Comparison of ENCODE assay signal across 8 cellular contexts in genomic region chr19:11505032-11505503, GRCh38. TPM values are rescaled to one million over a fixed set of nuclear protein-coding genes. Genes with fewer than 3 reads are reported as not detected.
DNase-seq lines count a peak whose midpoint lies in the region; ATAC-seq and TF ChIP-seq lines count a peak whose summit lies in the region.

No MANE protein-coding gene starts in this region.

- peak; percentile 98 for DNase-seq in GM12865 (ENCODE audit: low read depth)
- DNase-seq in NCI-H1417 (lab: John Stamatoyannopoulos, UW), result peak; percentile 88 to 97 (median 97)
- DNase-seq in SW 1271 (lab: John Stamatoyannopoulos, UW), result peak; percentile 85 to 92
- DNase-seq in adipocyte (ENCODE audit: low read depth), result peak; percentile 98
- peak; percentile 97 to 99 (median 99) for DNase-seq in heart left ventricle
- DNase-seq in pons (ENCODE audit: low spot score), result peak; percentile 94
- peak; percentile 95 for DNase-seq in type B pancreatic cell (ENCODE audit: extremely low spot score, unreplicated experiment)

- peaks cover 8% of the 10 kb centered on the region for H3K4me1 ChIP-seq in adipocyte (ENCODE audit: control insufficient read depth, insufficient read depth, low read length)
- H3K4me1 ChIP-seq in heart left ventricle, result peaks cover 0 to 19% (median 6%) of the 10 kb centered on the region in 12 donors

- peaks cover 8% of the 10 kb centered on the region for H3K4me1 Mint-ChIP-seq in type B pancreatic cell (ENCODE audit: unreplicated experiment)

- peak overlapping the region; percentile 91 for H3K27ac Mint-ChIP-seq in type B pancreatic cell

- H3K9me3 Mint-ChIP-seq in type B pancreatic cell, result no peaks in the 10 kb centered on the region

- TF ChIP-seq CTCF in GM12865 (IDR thresholded peaks at IDR 0.05; ENCODE audit: insufficient read depth, low read depth, low read length, missing control alignments) (no peak), heart left ventricle (IDR thresholded peaks at IDR 0.05) (no peak), type B pancreatic cell (conservative IDR thresholded peaks at IDR 0.05) (no peak)

- no peaks in the 10 kb centered on the region for H3K36me3 ChIP-seq in adipocyte (ENCODE audit: control insufficient read depth, insufficient read depth, low read length, severe bottlenecking)
- peaks cover 0 to 8% (median 6%) of the 10 kb centered on the region in 9 donors for H3K36me3 ChIP-seq in heart left ventricle

- WGBS in heart left ventricle, 4 donors, result 1 to 5% (median 2%) methylated on average over 6 to 33 of the region's 33 CpGs

- ATAC-seq in HG02798 (IDR thresholded peaks at IDR 0.05; ENCODE audit: poor library complexity, unreplicated experiment), result peak; percentile 89
- peak; percentile 93 to 97 (median 96) for ATAC-seq in heart left ventricle

- no peaks in the 10 kb centered on the region for H3K27me3 ChIP-seq in adipocyte (replicated peaks; ENCODE audit: control insufficient read depth, insufficient read depth, low read length)
- H3K27me3 ChIP-seq in heart left ventricle, result no peaks in the 10 kb centered on the region

- intact Hi-C loops in heart left ventricle (cut with DNase I), result loop anchor here in 1 of 10 donors (2.0 to 10.0 kb wide), 2 partner anchors 54 to 90 kb away; partner anchors contain the start of genes ELOF1 and ZNF627

- H3K27ac ChIP-seq in heart left ventricle, result peak overlapping the region; percentile 90 to 99 (median 96)

- H3K9me3 ChIP-seq in adipocyte (ENCODE audit: control insufficient read depth, low read length) (no peaks in the 10 kb centered on the region), heart left ventricle (no peaks in the 10 kb centered on the region)

- no peaks in the 10 kb centered on the region for H3K27me3 Mint-ChIP-seq in type B pancreatic cell

- H3K4me3 ChIP-seq in GM12865 (ENCODE audit: low read depth, low read length) (peak overlapping the region; percentile 77), adipocyte (ENCODE audit: low read length) (peak overlapping the region; percentile 85), heart left ventricle (peak overlapping the region; percentile 74 to 100 (median 93))

- peak overlapping the region; percentile 86 for H3K9ac ChIP-seq in adipocyte (ENCODE audit: low read length)

- TF ChIP-seq POLR2A in heart left ventricle (IDR thresholded peaks at IDR 0.05), result no peak

- no peaks in the 10 kb centered on the region for H3K36me3 Mint-ChIP-seq in type B pancreatic cell

- peak overlapping the region; percentile 92 for H3K4me3 Mint-ChIP-seq in type B pancreatic cell

RNA-seq across cellular contexts. Expression of gene ZNF653, which starts 0.6 kb away (rescaled TPM):
- total RNA-seq in heart left ventricle (1 to 10 TPM; 2.4 to 5.5 (median 3.8) TPM), type B pancreatic cell (ENCODE audit: low replicate concordance) (11.5 and 13.4 TPM in 2 replicates)
- polyA plus RNA-seq in heart left ventricle, result 1 to 10 TPM; 4.0 to 8.9 TPM

RNA-seq across cellular contexts. Expression of gene ECSIT, which starts 23.9 kb away (rescaled TPM):
- total RNA-seq in heart left ventricle (100 to 1,000 TPM in 8 of 9 donors, 10 to 100 TPM in 1; 69.7 to 207 (median 131) TPM), type B pancreatic cell (ENCODE audit: low replicate concordance) (40.8 and 42.1 TPM in 2 replicates)
- 100 to 1,000 TPM; 157 to 242 TPM for polyA plus RNA-seq in heart left ventricle

RNA-seq across cellular contexts. Expression of gene ELAVL3, which starts 24.2 kb away (rescaled TPM):
- total RNA-seq in heart left ventricle, result under 1 TPM in 8 of 9 donors, not detected in 1; 0.08 to 0.75 (median 0.27) TPM
- under 1 TPM; 0.03 to 0.11 TPM for polyA plus RNA-seq in heart left ventricle
- total RNA-seq in type B pancreatic cell (ENCODE audit: low replicate concordance), result 1.7 and 3.3 TPM in 2 replicates

RNA-seq across cellular contexts. Expression of gene CNN1, which starts 33.6 kb away (rescaled TPM):
- 100 to 1,000 TPM in 6 of 9 donors, 10 to 100 TPM in 3; 68.6 to 979 (median 145) TPM for total RNA-seq in heart left ventricle
- 100 to 1,000 TPM; 306 to 426 TPM for polyA plus RNA-seq in heart left ventricle
- 2.3 and 7.9 TPM in 2 replicates for total RNA-seq in type B pancreatic cell (ENCODE audit: low replicate concordance)

RNA-seq across cellular contexts. Expression of gene ELOF1, which starts 54.0 kb away (rescaled TPM):
- 10 to 100 TPM; 25.0 to 41.5 (median 27.7) TPM for total RNA-seq in heart left ventricle
- polyA plus RNA-seq in heart left ventricle, result 10 to 100 TPM; 47.5 to 70.3 TPM
- total RNA-seq in type B pancreatic cell (ENCODE audit: low replicate concordance), result 51.3 and 57.1 TPM in 2 replicates

Comparison
In these comparisons a context has a peak if more than half of its experiments do, and no peak if none do; other contexts are left out.
1. Peak in every context shown above with its lines: DNase-seq, ATAC-seq, H3K4me3 ChIP-seq and H3K27ac ChIP-seq.